10 cellular contexts compared by ENCODE assay signal in the genomic region with DNA sequence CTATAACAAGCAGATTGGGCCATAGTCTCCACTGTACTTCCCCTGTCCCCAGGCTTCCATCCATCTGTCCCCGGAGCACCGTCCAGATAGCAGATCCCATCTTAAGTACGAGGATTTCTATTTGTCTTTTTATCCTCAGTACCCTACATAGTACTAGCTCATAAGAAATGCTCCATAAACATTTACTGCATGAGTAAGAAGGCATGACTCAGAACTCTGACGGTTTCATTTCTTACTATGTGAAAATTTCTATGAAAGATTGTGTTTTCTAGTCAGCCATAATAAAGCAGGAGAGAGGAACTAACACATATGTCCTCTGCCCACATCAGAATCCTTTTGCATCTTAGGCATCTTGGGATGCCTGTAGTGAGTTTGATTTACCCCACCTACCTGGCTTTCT. TPM values are rescaled to one million over a fixed set of nuclear protein-coding genes. Genes with fewer than 3 reads are reported as not detected.
A peak's percentile ranks its signal among the peaks of the same experiment; 100 is the strongest.
DNase-seq lines count a peak whose midpoint lies in the region; ATAC-seq and TF ChIP-seq lines count a peak whose summit lies in the region.
"Had no signal": no experiment of that assay in that cellular context is flagged by ENCODE, and none has a peak within 500 bp of the region (broad histone marks: within the 10 kb centered on the region; RNA-seq: fewer than 3 reads in every experiment).

No MANE protein-coding gene starts in this region.

- peaks cover under 1% of the 10 kb centered on the region for H3K9me3 Mint-ChIP-seq in activated naive CD8-positive, alpha-beta T cell treated with anti-CD3 and anti-CD28 coated beads, Interleukin-2, amount 50 U/mL, for 24 hours
- H3K9me3 Mint-ChIP-seq in activated naive CD8-positive, alpha-beta T cell treated with anti-CD3 and anti-CD28 coated beads for 36 hours: peaks cover 5% of the 10 kb centered on the region

- peaks cover 100% of the 10 kb centered on the region for H3K36me3 Mint-ChIP-seq in activated naive CD8-positive, alpha-beta T cell treated with anti-CD3 and anti-CD28 coated beads, Interleukin-2, amount 50 U/mL, for 24 hours (ENCODE audit: low read depth)
- H3K36me3 Mint-ChIP-seq in activated naive CD8-positive, alpha-beta T cell treated with anti-CD3 and anti-CD28 coated beads for 36 hours: peaks cover 97% of the 10 kb centered on the region

- H3K4me3 Mint-ChIP-seq in activated naive CD8-positive, alpha-beta T cell treated with anti-CD3 and anti-CD28 coated beads, Interleukin-2, amount 50 U/mL, for 24 hours: no peak overlapping the region
- no peak overlapping the region for H3K4me3 Mint-ChIP-seq in activated naive CD8-positive, alpha-beta T cell treated with anti-CD3 and anti-CD28 coated beads for 36 hours
- H3K4me3 Mint-ChIP-seq: neural crest cell had no signal

- ATAC-seq in activated naive CD8-positive, alpha-beta T cell treated with anti-CD3 and anti-CD28 coated beads, Interleukin-2, amount 50 U/mL, for 24 hours: peak; percentile 59
- ATAC-seq in HG03469 (IDR thresholded peaks at IDR 0.05; ENCODE audit: unreplicated experiment) (no peak), GM19467 (IDR thresholded peaks at IDR 0.05; ENCODE audit: unreplicated experiment) (no peak)

- peaks cover 6% of the 10 kb centered on the region for H3K4me1 Mint-ChIP-seq in activated naive CD8-positive, alpha-beta T cell treated with anti-CD3 and anti-CD28 coated beads, Interleukin-2, amount 50 U/mL, for 24 hours
- H3K4me1 Mint-ChIP-seq in activated naive CD8-positive, alpha-beta T cell treated with anti-CD3 and anti-CD28 coated beads for 36 hours: peaks cover 3% of the 10 kb centered on the region
- H3K4me1 Mint-ChIP-seq: neural crest cell had no signal

- DNase-seq in activated naive CD8-positive, alpha-beta T cell treated with anti-CD3 and anti-CD28 coated beads, Interleukin-2, amount 50 U/mL, for 24 hours: no peak
- no peak for DNase-seq in activated naive CD8-positive, alpha-beta T cell treated with anti-CD3 and anti-CD28 coated beads for 36 hours
- peak; percentile 81 for DNase-seq in fibroblast of villous mesenchyme (ENCODE audit: low read depth)
- no peak for DNase-seq in NCI-H1417 (lab: John Stamatoyannopoulos, UW)
- no peak for DNase-seq in OCI-M1 (lab: John Stamatoyannopoulos, UW)
- DNase-seq: NCI-H1105 treated with DMSO at 0.1 percent for 48 hours had no signal

- TF ChIP-seq CTCF in WI38 (IDR thresholded peaks at IDR 0.05; ENCODE audit: low read depth, low read length) (no peak), fibroblast of villous mesenchyme (IDR thresholded peaks at IDR 0.05; ENCODE audit: insufficient read depth, low read depth, low read length) (no peak)

- no peaks in the 10 kb centered on the region for H3K27me3 Mint-ChIP-seq in activated naive CD8-positive, alpha-beta T cell treated with anti-CD3 and anti-CD28 coated beads, Interleukin-2, amount 50 U/mL, for 24 hours
- H3K27me3 Mint-ChIP-seq in activated naive CD8-positive, alpha-beta T cell treated with anti-CD3 and anti-CD28 coated beads for 36 hours: no peaks in the 10 kb centered on the region

- no peak overlapping the region for H3K27ac Mint-ChIP-seq in activated naive CD8-positive, alpha-beta T cell treated with anti-CD3 and anti-CD28 coated beads, Interleukin-2, amount 50 U/mL, for 24 hours
- no peak overlapping the region for H3K27ac Mint-ChIP-seq in activated naive CD8-positive, alpha-beta T cell treated with anti-CD3 and anti-CD28 coated beads for 36 hours

- H3K4me3 ChIP-seq in WI38 (ENCODE audit: low read depth, low read length) (peak overlapping the region; percentile 1; the same call in 1 of the 2 replicates), fibroblast of villous mesenchyme (ENCODE audit: low read depth, low read length) (no peak overlapping the region)

RNA-seq across cellular contexts. Expression of a gene that starts 49.5 kb away (rescaled TPM):
- total RNA-seq in activated naive CD8-positive, alpha-beta T cell treated with anti-CD3 and anti-CD28 coated beads for 36 hours: 10 to 100 TPM; 65.9 to 70.0 TPM
- total RNA-seq in fibroblast of villous mesenchyme: 30.0 and 37.6 TPM in 2 replicates
